Comparison of ENCODE assay signal across 24 cellular contexts in genomic region chr17:80842456-80843053, GRCh38.
DNase-seq lines count a peak whose midpoint lies in the region; ATAC-seq and TF ChIP-seq lines count a peak whose summit lies in the region.
"Had no signal": no experiment of that assay in that cellular context is flagged by ENCODE, and none has a peak within 500 bp of the region (broad histone marks: within the 10 kb centered on the region; RNA-seq: fewer than 3 reads in every experiment).

No MANE protein-coding gene starts in this region.

- H4K91ac ChIP-seq in H9 (ENCODE audit: insufficient read length, low read depth, low read length) = no peak overlapping the region

- no peaks in the 10 kb centered on the region for H3K9me3 ChIP-seq in H9 (ENCODE audit: control insufficient read depth, low read depth, low read length)
- H3K9me3 ChIP-seq: heart right ventricle, SK-N-SH, suprapubic skin, vagina had no signal

- no peak overlapping the region for H2BK12ac ChIP-seq in H9 (ENCODE audit: insufficient read length, low read depth, low read length)

- ATAC-seq in T-cell (replicated peaks in 1 of 4) (no peak), HG02884 (IDR thresholded peaks at IDR 0.05; ENCODE audit: unreplicated experiment) (no peak)
- ATAC-seq: heart right ventricle, right cardiac atrium had no signal

- H2AK5ac ChIP-seq in H9 (ENCODE audit: insufficient read length, low read length) = no peak overlapping the region

- no peak overlapping the region for H3T11ph ChIP-seq in H9 (ENCODE audit: low read length)

- H3K36me3 Mint-ChIP-seq in H9 (ENCODE audit: insufficient read depth in 1 of 3, low read depth in 3 of 3) (peaks cover 10 to 21% (median 15%) of the 10 kb centered on the region in 3 experiments; a peak in 6 of 7 replicates), T-cell (peaks cover 22% of the 10 kb centered on the region)
- H3K36me3 Mint-ChIP-seq: IgD-negative memory B cell had no signal

- H2AFZ ChIP-seq in H9 (ENCODE audit: low read length) = no peak overlapping the region

- H3K14ac ChIP-seq in H9 (ENCODE audit: insufficient read depth, low read length) = no peak overlapping the region

- H3K79me2 ChIP-seq in H9 (ENCODE audit: insufficient read depth, low read length) = no peaks in the 10 kb centered on the region

- no peaks in the 10 kb centered on the region for H4K20me1 ChIP-seq in H9 (ENCODE audit: control insufficient read depth, insufficient read depth, insufficient read length)

- H3K4me3 Mint-ChIP-seq in H9 = no peak overlapping the region
- H3K4me3 Mint-ChIP-seq in T-cell = no peak overlapping the region
- H3K4me3 Mint-ChIP-seq: B cell, IgD-negative memory B cell had no signal

- no peak overlapping the region for H4K5ac ChIP-seq in H9 (ENCODE audit: insufficient read length, low read depth, low read length)

- no peak overlapping the region for H2BK15ac ChIP-seq in H9 (ENCODE audit: low read depth, low read length)

- no peak overlapping the region for H4K8ac ChIP-seq in H9 (replicated peaks; ENCODE audit: insufficient read length, low read depth, low read length)

- no peak overlapping the region for H2BK20ac ChIP-seq in H9 (ENCODE audit: low read depth, low read length, poor library complexity, severe bottlenecking)

- H3K18ac ChIP-seq in H9 (ENCODE audit: insufficient read length, low read depth, low read length) = no peak overlapping the region

- H3K79me1 ChIP-seq in H9 (ENCODE audit: insufficient read depth, low read depth, low read length, poor library complexity, severe bottlenecking) = no peaks in the 10 kb centered on the region

- no peak overlapping the region for H3K56ac ChIP-seq in H9 (ENCODE audit: insufficient read length, low read depth, low read length)

- no peaks in the 10 kb centered on the region for H3K23me2 ChIP-seq in H9 (ENCODE audit: insufficient read length, low read depth, low read length, poor library complexity, severe bottlenecking)

- H3K9me3 Mint-ChIP-seq in H9 (no peaks in the 10 kb centered on the region), T-cell (no peaks in the 10 kb centered on the region)
- H3K9me3 Mint-ChIP-seq: IgD-negative memory B cell had no signal

- H3K4me1 ChIP-seq in H9 (ENCODE audit: insufficient read depth, low read length) = no peaks in the 10 kb centered on the region
- H3K4me1 ChIP-seq: suprapubic skin, vagina had no signal

- no peak overlapping the region for H2BK120ac ChIP-seq in H9 (ENCODE audit: low read depth, low read length, poor library complexity, severe bottlenecking)

- peaks cover 15 to 30% of the 10 kb centered on the region in 2 experiments for H3K4me1 Mint-ChIP-seq in H9
- H3K4me1 Mint-ChIP-seq in T-cell = peaks cover 23 to 28% (median 24%) of the 10 kb centered on the region in 3 donors

- CTCF ChIA-PET in T-cell (lab: Charles Lee) = no interaction called here

- no peak overlapping the region for H3K27ac ChIP-seq in H9 (ENCODE audit: insufficient read length, low read depth, low read length)
- H3K27ac ChIP-seq: cardiac muscle cell, dorsolateral prefrontal cortex, heart right ventricle, HL-60, suprapubic skin, vagina had no signal

- H3K27me3 ChIP-seq in H9 (ENCODE audit: insufficient read depth, low read length) = no peaks in the 10 kb centered on the region
- H3K27me3 ChIP-seq: cardiac muscle cell, dorsolateral prefrontal cortex, heart right ventricle, suprapubic skin, vagina had no signal

- POLR2A ChIA-PET in T-cell (lab: Charles Lee) = no interaction called here

- no peak overlapping the region for H3K4ac ChIP-seq in H9 (ENCODE audit: low read depth, low read length)

- no peak overlapping the region for H3K9ac ChIP-seq in H9 (ENCODE audit: extremely low read depth, insufficient read length, low read length)
- H3K9ac ChIP-seq: SK-N-SH had no signal

- DNase-seq in NCI-H748 (lab: John Stamatoyannopoulos, UW; ENCODE audit: unreplicated experiment) = peak; percentile 6
- DNase-seq in NCI-H748 treated with DMSO at 0.1 percent for 48 hours (lab: John Stamatoyannopoulos, UW) = no peak
- DNase-seq in H9 = no peak
- DNase-seq in T-cell = no peak
- peak; percentile 62 for DNase-seq in mesenteric fat pad (ENCODE audit: low spot score)
- no peak for DNase-seq in stimulated activated CD4-positive, alpha-beta T cell treated with anti-CD3 and anti-CD28 coated beads, Interleukin-12 subunit alpha, Interleukin-12 subunit beta, amount 100 ng/mL, for 4 hours
- DNase-seq in ecto neural progenitor cell (ENCODE audit: low spot score) = no peak
- DNase-seq: 8988T, activated gamma-delta T cell, Calu3, heart right ventricle, islet precursor cell, MM.1S, NCI-H187 treated with DMSO at 0.1 percent for 48 hours, SK-N-SH had no signal

- no peaks in the 10 kb centered on the region for H3K27me3 Mint-ChIP-seq in H9 (ENCODE audit: low read depth)
- no peaks in the 10 kb centered on the region for H3K27me3 Mint-ChIP-seq in T-cell
- H3K27me3 Mint-ChIP-seq: B cell had no signal

- H3K23ac ChIP-seq in H9 (ENCODE audit: insufficient read length, low read depth, low read length) = no peak overlapping the region

- no peak for TF ChIP-seq CTCF in H9 (conservative IDR thresholded peaks at IDR 0.05)

- no peak overlapping the region for H3K4me2 ChIP-seq in H9 (ENCODE audit: insufficient read depth, insufficient read length, low read length)
- H3K4me2 ChIP-seq: SK-N-SH had no signal

- peak overlapping the region in 2 of 3 experiments; percentile 42 to 58; a peak in 3 of 7 replicates for H3K27ac Mint-ChIP-seq in H9
- H3K27ac Mint-ChIP-seq in T-cell = peak overlapping the region; percentile 75 to 81
- H3K27ac Mint-ChIP-seq: B cell, IgD-negative memory B cell had no signal

- no peak overlapping the region for H2BK5ac ChIP-seq in H9 (ENCODE audit: insufficient read length, low read length)

- no CpG with 5 or more reads among the region's 16 CpGs for WGBS in H9 (ENCODE audit: extremely low coverage, insufficient read length, low lambda C conversion rate)

Comparison
In these comparisons a context has a peak if more than half of its experiments do, and no peak if none do; other contexts are left out.
1. DNase-seq: peak in NCI-H748 (single experiment) and mesenteric fat pad (single experiment); none in NCI-H748 treated with DMSO at 0.1 percent for 48 hours (single experiment), H9 (single experiment), T-cell (0 of 34), stimulated activated CD4-positive, alpha-beta T cell treated with anti-CD3 and anti-CD28 coated beads, Interleukin-12 subunit alpha, Interleukin-12 subunit beta, amount 100 ng/mL, for 4 hours (single experiment) and ecto neural progenitor cell (single experiment).